Comparison of ENCODE assay signal across 1 cellular context in the genomic region with DNA sequence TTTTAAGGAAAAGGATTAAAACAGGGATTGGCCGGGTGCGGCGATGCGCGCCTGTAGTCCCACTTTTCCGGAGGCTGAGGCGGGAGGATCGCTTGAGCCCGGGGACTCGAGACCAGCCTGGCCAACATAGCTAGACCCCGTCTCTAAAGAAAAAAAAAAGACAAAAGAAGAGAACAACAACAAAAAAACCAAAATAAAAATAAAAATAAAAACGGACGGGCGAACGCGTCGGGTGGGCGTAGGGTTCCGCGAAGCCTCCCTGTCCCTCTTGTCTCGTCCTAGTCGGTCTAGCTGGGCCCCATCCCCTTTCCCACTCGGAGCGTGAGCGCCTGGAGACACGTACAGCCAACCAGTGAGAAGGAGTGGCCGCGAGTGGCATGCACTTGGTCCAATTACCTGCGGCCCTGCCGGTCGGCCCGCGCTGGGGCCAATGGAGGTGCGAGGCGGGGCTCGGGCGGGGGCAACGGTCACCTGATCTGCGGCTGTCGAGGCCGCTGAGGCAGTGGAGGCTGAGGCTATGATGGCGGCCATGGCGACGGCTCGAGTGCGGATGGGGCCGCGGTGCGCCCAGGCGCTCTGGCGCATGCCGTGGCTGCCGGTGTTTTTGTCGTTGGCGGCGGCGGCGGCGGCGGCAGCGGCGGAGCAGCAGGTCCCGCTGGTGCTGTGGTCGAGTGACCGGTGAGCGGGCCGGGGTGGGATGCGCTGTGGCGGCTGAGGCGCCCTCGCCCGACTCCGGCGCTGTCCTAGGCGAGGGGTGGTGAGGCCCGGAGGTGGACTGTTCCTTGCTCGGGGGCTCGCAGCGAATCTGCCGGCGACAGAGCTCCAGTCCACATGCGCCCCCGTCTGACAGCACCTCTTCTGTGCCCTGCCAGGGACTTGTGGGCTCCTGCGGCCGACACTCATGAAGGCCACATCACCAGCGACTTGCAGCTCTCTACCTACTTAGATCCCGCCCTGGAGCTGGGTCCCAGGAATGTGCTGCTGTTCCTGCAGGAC.
TF ChIP-seq lines count a peak whose summit lies in the region.

A gene with protein sequence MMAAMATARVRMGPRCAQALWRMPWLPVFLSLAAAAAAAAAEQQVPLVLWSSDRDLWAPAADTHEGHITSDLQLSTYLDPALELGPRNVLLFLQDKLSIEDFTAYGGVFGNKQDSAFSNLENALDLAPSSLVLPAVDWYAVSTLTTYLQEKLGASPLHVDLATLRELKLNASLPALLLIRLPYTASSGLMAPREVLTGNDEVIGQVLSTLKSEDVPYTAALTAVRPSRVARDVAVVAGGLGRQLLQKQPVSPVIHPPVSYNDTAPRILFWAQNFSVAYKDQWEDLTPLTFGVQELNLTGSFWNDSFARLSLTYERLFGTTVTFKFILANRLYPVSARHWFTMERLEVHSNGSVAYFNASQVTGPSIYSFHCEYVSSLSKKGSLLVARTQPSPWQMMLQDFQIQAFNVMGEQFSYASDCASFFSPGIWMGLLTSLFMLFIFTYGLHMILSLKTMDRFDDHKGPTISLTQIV (plus strand): TSS at position 502 of the 996 bp plus-strand sequence. CDS start 16 bp downstream, at position 518.

TF ChIP-seq in HepG2, 621 proteins besides CTCF, POLR2A, EP300 and RAD21 (continued from another document and continues in another):
- TF ChIP-seq ZSCAN21 (CRISPR knock-in tag; IDR thresholded peaks at IDR 0.05; ENCODE audit: borderline replicate concordance): peak; percentile 69; the same call in 1 of the 2 replicates
- TF ChIP-seq, protein P1, sequence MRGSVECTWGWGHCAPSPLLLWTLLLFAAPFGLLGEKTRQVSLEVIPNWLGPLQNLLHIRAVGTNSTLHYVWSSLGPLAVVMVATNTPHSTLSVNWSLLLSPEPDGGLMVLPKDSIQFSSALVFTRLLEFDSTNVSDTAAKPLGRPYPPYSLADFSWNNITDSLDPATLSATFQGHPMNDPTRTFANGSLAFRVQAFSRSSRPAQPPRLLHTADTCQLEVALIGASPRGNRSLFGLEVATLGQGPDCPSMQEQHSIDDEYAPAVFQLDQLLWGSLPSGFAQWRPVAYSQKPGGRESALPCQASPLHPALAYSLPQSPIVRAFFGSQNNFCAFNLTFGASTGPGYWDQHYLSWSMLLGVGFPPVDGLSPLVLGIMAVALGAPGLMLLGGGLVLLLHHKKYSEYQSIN (CRISPR knock-in tag; IDR thresholded peaks at IDR 0.05; ENCODE audit: borderline replicate concordance): no peak
- no peak for TF ChIP-seq PPARG (CRISPR knock-in tag; conservative IDR thresholded peaks at IDR 0.05)
- TF ChIP-seq KDM6A (CRISPR knock-in tag; IDR thresholded peaks at IDR 0.05; ENCODE audit: low read depth): no peak
- TF ChIP-seq SIX4 (CRISPR knock-in tag; IDR thresholded peaks at IDR 0.05): 0 out of 2 replicates have a peak, but pooled peaks have one; percentile 17
- TF ChIP-seq ZNF121 (CRISPR knock-in tag; IDR thresholded peaks at IDR 0.05): peak; percentile 91
- TF ChIP-seq ZNF790 (CRISPR knock-in tag; IDR thresholded peaks at IDR 0.05; ENCODE audit: borderline replicate concordance): no peak
- TF ChIP-seq, protein P2, sequence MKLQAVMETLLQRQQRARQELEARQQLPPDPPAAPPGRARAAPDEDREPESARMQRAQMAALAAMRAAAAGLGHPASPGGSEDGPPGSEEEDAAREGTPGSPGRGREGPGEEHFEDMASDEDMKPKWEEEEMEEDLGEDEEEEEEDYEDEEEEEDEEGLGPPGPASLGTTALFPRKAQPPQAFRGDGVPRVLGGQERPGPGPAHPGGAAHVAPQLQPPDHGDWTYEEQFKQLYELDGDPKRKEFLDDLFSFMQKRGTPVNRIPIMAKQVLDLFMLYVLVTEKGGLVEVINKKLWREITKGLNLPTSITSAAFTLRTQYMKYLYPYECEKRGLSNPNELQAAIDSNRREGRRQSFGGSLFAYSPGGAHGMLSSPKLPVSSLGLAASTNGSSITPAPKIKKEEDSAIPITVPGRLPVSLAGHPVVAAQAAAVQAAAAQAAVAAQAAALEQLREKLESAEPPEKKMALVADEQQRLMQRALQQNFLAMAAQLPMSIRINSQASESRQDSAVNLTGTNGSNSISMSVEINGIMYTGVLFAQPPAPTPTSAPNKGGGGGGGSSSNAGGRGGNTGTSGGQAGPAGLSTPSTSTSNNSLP (IDR thresholded peaks at IDR 0.05; ENCODE audit: low read depth, low read length): no peak
- no peak for TF ChIP-seq ZNF577 (CRISPR knock-in tag; IDR thresholded peaks at IDR 0.05; ENCODE audit: borderline replicate concordance, low read depth)
- TF ChIP-seq HNRNPUL1 (IDR thresholded peaks at IDR 0.05; ENCODE audit: low read depth, low read length): no peak
- TF ChIP-seq, protein P3, sequence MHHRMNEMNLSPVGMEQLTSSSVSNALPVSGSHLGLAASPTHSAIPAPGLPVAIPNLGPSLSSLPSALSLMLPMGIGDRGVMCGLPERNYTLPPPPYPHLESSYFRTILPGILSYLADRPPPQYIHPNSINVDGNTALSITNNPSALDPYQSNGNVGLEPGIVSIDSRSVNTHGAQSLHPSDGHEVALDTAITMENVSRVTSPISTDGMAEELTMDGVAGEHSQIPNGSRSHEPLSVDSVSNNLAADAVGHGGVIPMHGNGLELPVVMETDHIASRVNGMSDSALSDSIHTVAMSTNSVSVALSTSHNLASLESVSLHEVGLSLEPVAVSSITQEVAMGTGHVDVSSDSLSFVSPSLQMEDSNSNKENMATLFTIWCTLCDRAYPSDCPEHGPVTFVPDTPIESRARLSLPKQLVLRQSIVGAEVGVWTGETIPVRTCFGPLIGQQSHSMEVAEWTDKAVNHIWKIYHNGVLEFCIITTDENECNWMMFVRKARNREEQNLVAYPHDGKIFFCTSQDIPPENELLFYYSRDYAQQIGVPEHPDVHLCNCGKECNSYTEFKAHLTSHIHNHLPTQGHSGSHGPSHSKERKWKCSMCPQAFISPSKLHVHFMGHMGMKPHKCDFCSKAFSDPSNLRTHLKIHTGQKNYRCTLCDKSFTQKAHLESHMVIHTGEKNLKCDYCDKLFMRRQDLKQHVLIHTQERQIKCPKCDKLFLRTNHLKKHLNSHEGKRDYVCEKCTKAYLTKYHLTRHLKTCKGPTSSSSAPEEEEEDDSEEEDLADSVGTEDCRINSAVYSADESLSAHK (CRISPR knock-in tag; IDR thresholded peaks at IDR 0.05; ENCODE audit: borderline replicate concordance): no peak
- TF ChIP-seq, protein P4, sequence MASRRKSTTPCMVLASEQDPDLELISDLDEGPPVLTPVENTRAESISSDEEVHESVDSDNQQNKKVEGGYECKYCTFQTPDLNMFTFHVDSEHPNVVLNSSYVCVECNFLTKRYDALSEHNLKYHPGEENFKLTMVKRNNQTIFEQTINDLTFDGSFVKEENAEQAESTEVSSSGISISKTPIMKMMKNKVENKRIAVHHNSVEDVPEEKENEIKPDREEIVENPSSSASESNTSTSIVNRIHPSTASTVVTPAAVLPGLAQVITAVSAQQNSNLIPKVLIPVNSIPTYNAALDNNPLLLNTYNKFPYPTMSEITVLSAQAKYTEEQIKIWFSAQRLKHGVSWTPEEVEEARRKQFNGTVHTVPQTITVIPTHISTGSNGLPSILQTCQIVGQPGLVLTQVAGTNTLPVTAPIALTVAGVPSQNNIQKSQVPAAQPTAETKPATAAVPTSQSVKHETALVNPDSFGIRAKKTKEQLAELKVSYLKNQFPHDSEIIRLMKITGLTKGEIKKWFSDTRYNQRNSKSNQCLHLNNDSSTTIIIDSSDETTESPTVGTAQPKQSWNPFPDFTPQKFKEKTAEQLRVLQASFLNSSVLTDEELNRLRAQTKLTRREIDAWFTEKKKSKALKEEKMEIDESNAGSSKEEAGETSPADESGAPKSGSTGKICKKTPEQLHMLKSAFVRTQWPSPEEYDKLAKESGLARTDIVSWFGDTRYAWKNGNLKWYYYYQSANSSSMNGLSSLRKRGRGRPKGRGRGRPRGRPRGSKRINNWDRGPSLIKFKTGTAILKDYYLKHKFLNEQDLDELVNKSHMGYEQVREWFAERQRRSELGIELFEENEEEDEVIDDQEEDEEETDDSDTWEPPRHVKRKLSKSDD (CRISPR knock-in tag; IDR thresholded peaks at IDR 0.05; ENCODE audit: low read depth): no peak
- TF ChIP-seq RARG (CRISPR knock-in tag; IDR thresholded peaks at IDR 0.05; ENCODE audit: low read depth): no peak
- no peak for TF ChIP-seq ZNF572 (CRISPR knock-in tag; IDR thresholded peaks at IDR 0.05)
- TF ChIP-seq, protein P5, sequence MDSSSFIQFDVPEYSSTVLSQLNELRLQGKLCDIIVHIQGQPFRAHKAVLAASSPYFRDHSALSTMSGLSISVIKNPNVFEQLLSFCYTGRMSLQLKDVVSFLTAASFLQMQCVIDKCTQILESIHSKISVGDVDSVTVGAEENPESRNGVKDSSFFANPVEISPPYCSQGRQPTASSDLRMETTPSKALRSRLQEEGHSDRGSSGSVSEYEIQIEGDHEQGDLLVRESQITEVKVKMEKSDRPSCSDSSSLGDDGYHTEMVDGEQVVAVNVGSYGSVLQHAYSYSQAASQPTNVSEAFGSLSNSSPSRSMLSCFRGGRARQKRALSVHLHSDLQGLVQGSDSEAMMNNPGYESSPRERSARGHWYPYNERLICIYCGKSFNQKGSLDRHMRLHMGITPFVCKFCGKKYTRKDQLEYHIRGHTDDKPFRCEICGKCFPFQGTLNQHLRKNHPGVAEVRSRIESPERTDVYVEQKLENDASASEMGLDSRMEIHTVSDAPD (CRISPR knock-in tag; IDR thresholded peaks at IDR 0.05): no peak
- no peak for TF ChIP-seq NCOA2 (CRISPR knock-in tag; IDR thresholded peaks at IDR 0.05)
- no peak for TF ChIP-seq HNF4G (IDR thresholded peaks at IDR 0.05; ENCODE audit: borderline replicate concordance, low read depth, low read length)
- no peak for TF ChIP-seq HNF4G (CRISPR knock-in tag; IDR thresholded peaks at IDR 0.05; ENCODE audit: borderline replicate concordance, low read depth)
- no peak for TF ChIP-seq SKI (IDR thresholded peaks at IDR 0.05; ENCODE audit: partially characterized antibody)
- TF ChIP-seq, protein P6, sequence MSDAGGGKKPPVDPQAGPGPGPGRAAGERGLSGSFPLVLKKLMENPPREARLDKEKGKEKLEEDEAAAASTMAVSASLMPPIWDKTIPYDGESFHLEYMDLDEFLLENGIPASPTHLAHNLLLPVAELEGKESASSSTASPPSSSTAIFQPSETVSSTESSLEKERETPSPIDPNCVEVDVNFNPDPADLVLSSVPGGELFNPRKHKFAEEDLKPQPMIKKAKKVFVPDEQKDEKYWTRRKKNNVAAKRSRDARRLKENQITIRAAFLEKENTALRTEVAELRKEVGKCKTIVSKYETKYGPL (CRISPR knock-in tag; IDR thresholded peaks at IDR 0.05): no peak
- TF ChIP-seq, protein P7, sequence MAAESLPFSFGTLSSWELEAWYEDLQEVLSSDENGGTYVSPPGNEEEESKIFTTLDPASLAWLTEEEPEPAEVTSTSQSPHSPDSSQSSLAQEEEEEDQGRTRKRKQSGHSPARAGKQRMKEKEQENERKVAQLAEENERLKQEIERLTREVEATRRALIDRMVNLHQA (CRISPR knock-in tag; IDR thresholded peaks at IDR 0.05): no peak
- no peak for TF ChIP-seq MYNN (CRISPR knock-in tag; IDR thresholded peaks at IDR 0.05; ENCODE audit: low read depth)
- TF ChIP-seq NFKBIZ (CRISPR knock-in tag; IDR thresholded peaks at IDR 0.05): no peak
- no peak for TF ChIP-seq ZBTB1 (CRISPR knock-in tag; IDR thresholded peaks at IDR 0.05; ENCODE audit: borderline replicate concordance)
- TF ChIP-seq ZNF432 (CRISPR knock-in tag; IDR thresholded peaks at IDR 0.05; ENCODE audit: borderline replicate concordance): no peak
- TF ChIP-seq, protein P8, sequence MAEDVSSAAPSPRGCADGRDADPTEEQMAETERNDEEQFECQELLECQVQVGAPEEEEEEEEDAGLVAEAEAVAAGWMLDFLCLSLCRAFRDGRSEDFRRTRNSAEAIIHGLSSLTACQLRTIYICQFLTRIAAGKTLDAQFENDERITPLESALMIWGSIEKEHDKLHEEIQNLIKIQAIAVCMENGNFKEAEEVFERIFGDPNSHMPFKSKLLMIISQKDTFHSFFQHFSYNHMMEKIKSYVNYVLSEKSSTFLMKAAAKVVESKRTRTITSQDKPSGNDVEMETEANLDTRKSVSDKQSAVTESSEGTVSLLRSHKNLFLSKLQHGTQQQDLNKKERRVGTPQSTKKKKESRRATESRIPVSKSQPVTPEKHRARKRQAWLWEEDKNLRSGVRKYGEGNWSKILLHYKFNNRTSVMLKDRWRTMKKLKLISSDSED (CRISPR knock-in tag; IDR thresholded peaks at IDR 0.05): no peak
- TF ChIP-seq, protein P9, sequence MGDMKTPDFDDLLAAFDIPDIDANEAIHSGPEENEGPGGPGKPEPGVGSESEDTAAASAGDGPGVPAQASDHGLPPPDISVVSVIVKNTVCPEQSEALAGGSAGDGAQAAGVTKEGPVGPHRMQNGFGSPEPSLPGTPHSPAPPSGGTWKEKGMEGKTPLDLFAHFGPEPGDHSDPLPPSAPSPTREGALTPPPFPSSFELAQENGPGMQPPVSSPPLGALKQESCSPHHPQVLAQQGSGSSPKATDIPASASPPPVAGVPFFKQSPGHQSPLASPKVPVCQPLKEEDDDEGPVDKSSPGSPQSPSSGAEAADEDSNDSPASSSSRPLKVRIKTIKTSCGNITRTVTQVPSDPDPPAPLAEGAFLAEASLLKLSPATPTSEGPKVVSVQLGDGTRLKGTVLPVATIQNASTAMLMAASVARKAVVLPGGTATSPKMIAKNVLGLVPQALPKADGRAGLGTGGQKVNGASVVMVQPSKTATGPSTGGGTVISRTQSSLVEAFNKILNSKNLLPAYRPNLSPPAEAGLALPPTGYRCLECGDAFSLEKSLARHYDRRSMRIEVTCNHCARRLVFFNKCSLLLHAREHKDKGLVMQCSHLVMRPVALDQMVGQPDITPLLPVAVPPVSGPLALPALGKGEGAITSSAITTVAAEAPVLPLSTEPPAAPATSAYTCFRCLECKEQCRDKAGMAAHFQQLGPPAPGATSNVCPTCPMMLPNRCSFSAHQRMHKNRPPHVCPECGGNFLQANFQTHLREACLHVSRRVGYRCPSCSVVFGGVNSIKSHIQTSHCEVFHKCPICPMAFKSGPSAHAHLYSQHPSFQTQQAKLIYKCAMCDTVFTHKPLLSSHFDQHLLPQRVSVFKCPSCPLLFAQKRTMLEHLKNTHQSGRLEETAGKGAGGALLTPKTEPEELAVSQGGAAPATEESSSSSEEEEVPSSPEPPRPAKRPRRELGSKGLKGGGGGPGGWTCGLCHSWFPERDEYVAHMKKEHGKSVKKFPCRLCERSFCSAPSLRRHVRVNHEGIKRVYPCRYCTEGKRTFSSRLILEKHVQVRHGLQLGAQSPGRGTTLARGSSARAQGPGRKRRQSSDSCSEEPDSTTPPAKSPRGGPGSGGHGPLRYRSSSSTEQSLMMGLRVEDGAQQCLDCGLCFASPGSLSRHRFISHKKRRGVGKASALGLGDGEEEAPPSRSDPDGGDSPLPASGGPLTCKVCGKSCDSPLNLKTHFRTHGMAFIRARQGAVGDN (CRISPR knock-in tag; IDR thresholded peaks at IDR 0.05): peak; percentile 87
- no peak for TF ChIP-seq IKZF1 (IDR thresholded peaks at IDR 0.05)
- no peak for TF ChIP-seq ZNF720 (CRISPR knock-in tag; IDR thresholded peaks at IDR 0.05)
- TF ChIP-seq MED13 (CRISPR knock-in tag; IDR thresholded peaks at IDR 0.05): no peak
- TF ChIP-seq MED8 (CRISPR knock-in tag; IDR thresholded peaks at IDR 0.05; ENCODE audit: insufficient replicate concordance): no peak
- TF ChIP-seq CHD4 (IDR thresholded peaks at IDR 0.05; ENCODE audit: borderline replicate concordance, low read length): no peak
- TF ChIP-seq RBFOX2 (IDR thresholded peaks at IDR 0.05; ENCODE audit: low read depth, low read length): peak; percentile 84
- no peak for TF ChIP-seq ZNF460 (CRISPR knock-in tag; IDR thresholded peaks at IDR 0.05; ENCODE audit: borderline replicate concordance)
- no peak for TF ChIP-seq KLF12 (CRISPR knock-in tag; IDR thresholded peaks at IDR 0.05; ENCODE audit: borderline replicate concordance)
- no peak for TF ChIP-seq SRSF1 (optimal IDR thresholded peaks at IDR 0.05; ENCODE audit: low read depth, low read length)
- TF ChIP-seq TBL1XR1 (IDR thresholded peaks at IDR 0.05; ENCODE audit: borderline replicate concordance, low read length, partially characterized antibody): no peak
- no peak for TF ChIP-seq MEIS1 (CRISPR knock-in tag; IDR thresholded peaks at IDR 0.05; ENCODE audit: borderline replicate concordance)
